8 cellular contexts compared by ENCODE assay signal in the genomic region with DNA sequence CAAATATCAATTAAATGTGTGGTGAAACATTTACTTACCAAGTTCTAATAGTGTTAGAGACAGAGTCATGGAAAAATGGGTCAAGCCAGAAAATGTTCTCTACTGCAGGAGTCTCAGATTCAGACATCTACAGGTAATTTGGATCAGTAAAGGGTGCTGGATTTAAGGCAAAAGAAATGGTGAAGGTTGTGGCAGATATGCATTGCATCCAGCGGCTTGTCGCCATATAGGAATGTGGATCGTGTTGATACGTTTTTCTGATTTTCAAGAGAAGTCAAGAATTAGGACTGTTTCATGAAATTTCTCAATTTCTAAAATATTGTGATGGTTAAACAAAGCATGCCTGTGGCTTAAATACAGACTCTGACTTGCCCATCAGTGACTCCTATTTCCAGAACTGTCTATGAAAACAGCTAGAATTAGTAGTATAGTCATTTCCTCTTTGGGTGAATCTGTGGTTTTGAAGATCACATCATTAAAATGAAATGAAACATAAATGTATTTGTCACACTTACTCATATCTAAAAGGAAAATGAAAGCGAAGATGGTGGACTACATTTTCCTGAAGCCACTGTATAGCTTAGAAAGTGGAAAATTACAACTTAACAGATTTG.
DNase-seq lines count a peak whose midpoint lies in the region; ATAC-seq and TF ChIP-seq lines count a peak whose summit lies in the region.

No MANE protein-coding gene starts in this region.

- no peak for TF ChIP-seq POLR2A in breast epithelium (IDR thresholded peaks at IDR 0.05)

- CTCF ChIA-PET in MCF 10A (lab: Yijun Ruan, JAX), result interaction anchor here (0.8 kb wide), 1 partner anchor 10 kb away, joined by 4 read pairs; no protein-coding TSS in a partner anchor

- H3K9me3 ChIP-seq in breast epithelium, result no peaks in the 10 kb centered on the region

- peaks cover 5% of the 10 kb centered on the region for H3K4me1 Mint-ChIP-seq in MCF 10A (ENCODE audit: insufficient read depth, unreplicated experiment)
- peaks cover 13% of the 10 kb centered on the region for H3K4me1 Mint-ChIP-seq in activated T-helper 1 cell treated with anti-CD3 and anti-CD28 coated beads, Interleukin-12 subunit alpha, Interleukin-12 subunit beta, Interleukin-2, Interleukin-4 antibody, amounts not matched to agents 30 ng/mL and 10 ng/mL and 1 ng/mL, durations not matched to agents 14 hours and 24 hours and 36 hours (ENCODE audit: low read depth)

- no peak overlapping the region for H3K27ac ChIP-seq in breast epithelium

- no peaks in the 10 kb centered on the region for H3K27me3 ChIP-seq in breast epithelium

- TF ChIP-seq CTCF in MCF 10A (IDR thresholded peaks at IDR 0.05; ENCODE audit: unreplicated experiment), result no peak
- no peak for TF ChIP-seq CTCF in breast epithelium (IDR thresholded peaks at IDR 0.05)

- DNase-seq in MCF 10A (ENCODE audit: unreplicated experiment) (peak; percentile 60), breast epithelium (ENCODE audit: low spot score in 2 of 2) (no peak), UCSD-AML1 (lab: John Stamatoyannopoulos, UW; ENCODE audit: unreplicated experiment) (no peak), NCI-H187 treated with DMSO at 0.1 percent for 48 hours (lab: John Stamatoyannopoulos, UW) (no peak), G401 (ENCODE audit: low spot score) (no peak), NCI-H82 treated with DMSO at 0.1 percent for 48 hours (lab: John Stamatoyannopoulos, UW; ENCODE audit: unreplicated experiment) (no peak)
- no peak for DNase-seq in activated T-helper 1 cell treated with anti-CD3 and anti-CD28 coated beads, Interleukin-12 subunit alpha, Interleukin-12 subunit beta, Interleukin-2, Interleukin-4 antibody, amounts not matched to agents 30 ng/mL and 10 ng/mL and 1 ng/mL, durations not matched to agents 14 hours and 24 hours and 36 hours (ENCODE audit: low spot score)

- H3K4me3 Mint-ChIP-seq in MCF 10A (ENCODE audit: unreplicated experiment), result peak overlapping the region; percentile 41
- H3K4me3 Mint-ChIP-seq in activated T-helper 1 cell treated with anti-CD3 and anti-CD28 coated beads, Interleukin-12 subunit alpha, Interleukin-12 subunit beta, Interleukin-2, Interleukin-4 antibody, amounts not matched to agents 30 ng/mL and 10 ng/mL and 1 ng/mL, durations not matched to agents 14 hours and 24 hours and 36 hours, result no peak overlapping the region

- H3K27ac Mint-ChIP-seq in MCF 10A (ENCODE audit: low read depth, unreplicated experiment), result peak overlapping the region; percentile 70
- H3K27ac Mint-ChIP-seq in activated T-helper 1 cell treated with anti-CD3 and anti-CD28 coated beads, Interleukin-12 subunit alpha, Interleukin-12 subunit beta, Interleukin-2, Interleukin-4 antibody, amounts not matched to agents 30 ng/mL and 10 ng/mL and 1 ng/mL, durations not matched to agents 14 hours and 24 hours and 36 hours, result peak overlapping the region; percentile 29

- in situ Hi-C loops in G401 (cut with HindIII; ENCODE audit: low sequenced_read_pairs), result no loop called here

- H3K27me3 Mint-ChIP-seq in MCF 10A (ENCODE audit: insufficient read depth, unreplicated experiment), result no peaks in the 10 kb centered on the region
- H3K27me3 Mint-ChIP-seq in activated T-helper 1 cell treated with anti-CD3 and anti-CD28 coated beads, Interleukin-12 subunit alpha, Interleukin-12 subunit beta, Interleukin-2, Interleukin-4 antibody, amounts not matched to agents 30 ng/mL and 10 ng/mL and 1 ng/mL, durations not matched to agents 14 hours and 24 hours and 36 hours (ENCODE audit: insufficient read depth), result peaks cover 3% of the 10 kb centered on the region

- POLR2A ChIA-PET in MCF 10A (lab: Yijun Ruan, JAX), result interaction anchor here (1.1 kb wide), 1 partner anchor 10 kb away, joined by 3 read pairs; no protein-coding TSS in a partner anchor

- no peaks in the 10 kb centered on the region for H3K4me1 ChIP-seq in breast epithelium

- H3K36me3 ChIP-seq in breast epithelium, result no peaks in the 10 kb centered on the region

- ATAC-seq in HG03103 (IDR thresholded peaks at IDR 0.05; ENCODE audit: low read depth, unreplicated experiment), result peak; percentile 98

- no peaks in the 10 kb centered on the region for H3K36me3 Mint-ChIP-seq in MCF 10A (ENCODE audit: insufficient read depth, unreplicated experiment)
- H3K36me3 Mint-ChIP-seq in activated T-helper 1 cell treated with anti-CD3 and anti-CD28 coated beads, Interleukin-12 subunit alpha, Interleukin-12 subunit beta, Interleukin-2, Interleukin-4 antibody, amounts not matched to agents 30 ng/mL and 10 ng/mL and 1 ng/mL, durations not matched to agents 14 hours and 24 hours and 36 hours (ENCODE audit: low read depth), result no peaks in the 10 kb centered on the region

- H3K9me3 Mint-ChIP-seq in MCF 10A (ENCODE audit: unreplicated experiment), result peaks cover 7% of the 10 kb centered on the region
- H3K9me3 Mint-ChIP-seq in activated T-helper 1 cell treated with anti-CD3 and anti-CD28 coated beads, Interleukin-12 subunit alpha, Interleukin-12 subunit beta, Interleukin-2, Interleukin-4 antibody, amounts not matched to agents 30 ng/mL and 10 ng/mL and 1 ng/mL, durations not matched to agents 14 hours and 24 hours and 36 hours, result no peaks in the 10 kb centered on the region

- no peak overlapping the region for H3K4me3 ChIP-seq in breast epithelium

- intact Hi-C loops in MCF 10A (cut with micrococcal nuclease) (loop anchor here (2.0 kb wide), 1 partner anchor 112 kb away; no protein-coding TSS in a partner anchor), breast epithelium (cut with DNase I; ENCODE audit: low total_unique reads) (no loop called here)
- intact Hi-C loops in activated T-helper 1 cell treated with anti-CD3 and anti-CD28 coated beads, Interleukin-12 subunit alpha, Interleukin-12 subunit beta, Interleukin-2, Interleukin-4 antibody, amounts not matched to agents 30 ng/mL and 10 ng/mL and 1 ng/mL, durations not matched to agents 14 hours and 24 hours and 36 hours (cut with micrococcal nuclease), result loop anchor here (1.0 to 10.0 kb wide), 4 partner anchors 406 to 581 kb away; partner anchors contain the start of genes AGA and NEIL3

- no TSS peak for BruUV-seq in MCF 10A (replicated peaks; lab: Mats Ljungman, UMichigan)
